8 cellular contexts compared by ENCODE assay signal in genomic region chr3:193816656-193817311, GRCh38.
DNase-seq lines count a peak whose midpoint lies in the region; ATAC-seq lines count a peak whose summit lies in the region.

No MANE protein-coding gene starts in this region.

- no peaks in the 10 kb centered on the region for H3K36me3 ChIP-seq in NT2/D1 (ENCODE audit: insufficient read depth, insufficient read length, low read length)

- no peaks in the 10 kb centered on the region for H3K9me3 ChIP-seq in NT2/D1 (ENCODE audit: insufficient read depth, low read length)

- intact Hi-C loops in Right ventricle myocardium superior (cut with DNase I) = no loop called here

- no peak overlapping the region for H3K4me3 ChIP-seq in NT2/D1 (ENCODE audit: insufficient read length, low read depth)

- peaks cover 36% of the 10 kb centered on the region for H3K27me3 ChIP-seq in NT2/D1 (ENCODE audit: insufficient read depth, insufficient read length)

- peak overlapping the region; percentile 38 for H3K9ac ChIP-seq in NT2/D1 (ENCODE audit: insufficient read length, low read depth)

- ATAC-seq in Right ventricle myocardium superior (ENCODE audit: poor library complexity) (peak; percentile 94), HG03442 (IDR thresholded peaks at IDR 0.05; ENCODE audit: unreplicated experiment) (no peak), GM21515 (IDR thresholded peaks at IDR 0.05; ENCODE audit: unreplicated experiment) (no peak)

- DNase-seq in ELF-1 (ENCODE audit: low read depth, low spot score) (peak; percentile 97), NT2/D1 (ENCODE audit: low read depth, low spot score) (peak; percentile 93), Right ventricle myocardium superior (peak; percentile 89), pons (ENCODE audit: low spot score) (peak; percentile 25), NCI-H128 (lab: John Stamatoyannopoulos, UW; ENCODE audit: unreplicated experiment) (no peak), H4 (ENCODE audit: low spot score) (no peak)

- H3K4me1 ChIP-seq in NT2/D1 (ENCODE audit: insufficient read depth, insufficient read length) = peaks cover 34% of the 10 kb centered on the region

Comparison
In these comparisons a context has a peak if more than half of its experiments do, and no peak if none do; other contexts are left out.
1. DNase-seq: peak in ELF-1 (single experiment), NT2/D1 (single experiment), Right ventricle myocardium superior (single experiment) and pons (single experiment); none in NCI-H128 (single experiment) and H4 (single experiment).